ENCODE assay signal across 12 cellular contexts in the genomic region with DNA sequence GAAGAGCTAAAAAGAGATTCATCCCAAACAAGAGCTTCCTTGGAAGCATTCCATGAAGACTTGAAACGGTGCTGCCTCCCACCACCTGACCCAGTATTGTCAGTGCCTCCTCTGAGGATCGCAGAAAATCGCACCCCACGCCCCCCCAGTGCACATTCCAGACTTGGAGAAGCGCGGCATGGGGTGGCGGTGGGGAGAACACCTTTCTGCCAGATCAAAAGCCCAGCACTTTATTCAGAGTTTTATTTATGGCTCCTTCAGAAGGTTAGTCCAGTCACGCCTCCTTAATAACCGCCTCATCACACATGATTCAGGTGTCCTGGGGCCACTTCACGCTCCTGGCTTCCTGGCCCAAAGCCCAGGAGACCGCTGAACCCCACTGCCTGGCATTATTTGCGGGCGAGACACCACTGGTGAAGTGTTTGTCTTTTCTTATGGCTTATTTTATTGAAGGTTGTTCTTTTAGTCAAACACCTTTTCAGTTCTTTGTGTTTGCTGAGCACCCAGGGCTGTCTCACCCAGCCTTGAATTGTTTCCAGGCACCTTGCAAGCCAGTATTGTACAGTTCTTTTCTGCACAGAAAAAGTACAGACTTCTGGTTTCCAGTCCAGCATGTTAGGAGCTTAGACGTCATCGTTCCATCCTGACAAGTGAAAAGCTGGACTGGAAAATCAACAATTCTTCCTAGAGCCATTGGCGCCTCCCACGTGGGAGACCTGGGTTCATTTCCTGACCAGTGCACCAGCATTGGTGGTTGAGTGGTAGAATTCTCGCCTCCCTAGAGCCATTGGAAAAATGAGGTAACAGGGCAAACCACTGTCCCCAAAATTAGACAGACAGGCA.
A peak's percentile ranks its signal among the peaks of the same experiment; 100 is the strongest.
DNase-seq lines count a peak whose midpoint lies in the region; ATAC-seq and TF ChIP-seq lines count a peak whose summit lies in the region.
"Had no signal": no experiment of that assay in that cellular context is flagged by ENCODE, and none has a peak within 500 bp of the region (broad histone marks: within the 10 kb centered on the region; RNA-seq: fewer than 3 reads in every experiment).

No MANE protein-coding gene starts in this region.

- peak overlapping the region; percentile 11 for H3K27ac Mint-ChIP-seq in activated T-helper 1 cell treated with anti-CD3 and anti-CD28 coated beads, Interleukin-12 subunit alpha, Interleukin-12 subunit beta, Interleukin-2, Interleukin-4 antibody, amounts not matched to agents 30 ng/mL and 10 ng/mL and 1 ng/mL, durations not matched to agents 14 hours and 24 hours and 36 hours
- H3K27ac Mint-ChIP-seq: activated naive CD8-positive, alpha-beta T cell had no signal

- intact Hi-C loops in activated T-helper 1 cell treated with anti-CD3 and anti-CD28 coated beads, Interleukin-12 subunit alpha, Interleukin-12 subunit beta, Interleukin-2, Interleukin-4 antibody, amounts not matched to agents 30 ng/mL and 10 ng/mL and 1 ng/mL, durations not matched to agents 14 hours and 24 hours and 36 hours (cut with micrococcal nuclease), result no loop called here
- intact Hi-C loops in sigmoid colon (cut with DNase I), result no loop called here

- H3K27me3 Mint-ChIP-seq in activated T-helper 1 cell treated with anti-CD3 and anti-CD28 coated beads, Interleukin-12 subunit alpha, Interleukin-12 subunit beta, Interleukin-2, Interleukin-4 antibody, amounts not matched to agents 30 ng/mL and 10 ng/mL and 1 ng/mL, durations not matched to agents 14 hours and 24 hours and 36 hours (ENCODE audit: insufficient read depth), result no peaks in the 10 kb centered on the region
- H3K27me3 Mint-ChIP-seq: activated naive CD8-positive, alpha-beta T cell had no signal

- no peak for TF ChIP-seq EP300 in sigmoid colon (IDR thresholded peaks at IDR 0.05)

- H3K27me3 ChIP-seq in sigmoid colon, result no peaks in the 10 kb centered on the region
- H3K27me3 ChIP-seq: heart right ventricle, neural progenitor cell, SJSA1 had no signal

- no peaks in the 10 kb centered on the region for H3K4me1 Mint-ChIP-seq in activated T-helper 1 cell treated with anti-CD3 and anti-CD28 coated beads, Interleukin-12 subunit alpha, Interleukin-12 subunit beta, Interleukin-2, Interleukin-4 antibody, amounts not matched to agents 30 ng/mL and 10 ng/mL and 1 ng/mL, durations not matched to agents 14 hours and 24 hours and 36 hours (ENCODE audit: low read depth)

- no peaks in the 10 kb centered on the region for H3K4me1 ChIP-seq in sigmoid colon
- H3K4me1 ChIP-seq: heart right ventricle, SJSA1 had no signal

- no peak for ATAC-seq in GM19397 (IDR thresholded peaks at IDR 0.05; ENCODE audit: unreplicated experiment)
- ATAC-seq in GM18502 (IDR thresholded peaks at IDR 0.05; ENCODE audit: poor library complexity, unreplicated experiment), result no peak
- ATAC-seq: heart right ventricle had no signal

- no peak overlapping the region for H3K27ac ChIP-seq in sigmoid colon
- H3K27ac ChIP-seq: heart right ventricle, neural progenitor cell, SJSA1 had no signal

- H3K4me3 ChIP-seq in sigmoid colon, result no peak overlapping the region
- H3K4me3 ChIP-seq: heart right ventricle, neural progenitor cell, SJSA1 had no signal

- DNase-seq in HPDE6-E6E7 (ENCODE audit: extremely low spot score) (peak; percentile 17), NCI-H2107 treated with DMSO at 0.1 percent for 48 hours (lab: John Stamatoyannopoulos, UW; ENCODE audit: unreplicated experiment) (peak; percentile 95), sigmoid colon (peak; percentile 45), NCI-H82 treated with DMSO at 0.1 percent for 48 hours (lab: John Stamatoyannopoulos, UW; ENCODE audit: unreplicated experiment) (no peak)
- no peak for DNase-seq in activated T-helper 1 cell treated with anti-CD3 and anti-CD28 coated beads, Interleukin-12 subunit alpha, Interleukin-12 subunit beta, Interleukin-2, Interleukin-4 antibody, amounts not matched to agents 30 ng/mL and 10 ng/mL and 1 ng/mL, durations not matched to agents 14 hours and 24 hours and 36 hours (ENCODE audit: low spot score)
- DNase-seq: heart right ventricle; NK-92 treated with Interleukin-12 subunit alpha and Interleukin-12 subunit beta, amount 100 ng/mL, for 24 hours had no signal

- no peaks in the 10 kb centered on the region for H3K9me3 ChIP-seq in sigmoid colon
- H3K9me3 ChIP-seq: SJSA1 had no signal

- peaks cover 25% of the 10 kb centered on the region for H3K36me3 Mint-ChIP-seq in activated T-helper 1 cell treated with anti-CD3 and anti-CD28 coated beads, Interleukin-12 subunit alpha, Interleukin-12 subunit beta, Interleukin-2, Interleukin-4 antibody, amounts not matched to agents 30 ng/mL and 10 ng/mL and 1 ng/mL, durations not matched to agents 14 hours and 24 hours and 36 hours (ENCODE audit: low read depth)

- TF ChIP-seq POLR2A in sigmoid colon (IDR thresholded peaks at IDR 0.05), result no peak

- peaks cover 0 to 27% (median 2%) of the 10 kb centered on the region in 4 donors for H3K36me3 ChIP-seq in sigmoid colon
- H3K36me3 ChIP-seq: neural progenitor cell had no signal

- H3K9me3 Mint-ChIP-seq in activated T-helper 1 cell treated with anti-CD3 and anti-CD28 coated beads, Interleukin-12 subunit alpha, Interleukin-12 subunit beta, Interleukin-2, Interleukin-4 antibody, amounts not matched to agents 30 ng/mL and 10 ng/mL and 1 ng/mL, durations not matched to agents 14 hours and 24 hours and 36 hours, result no peaks in the 10 kb centered on the region
- H3K9me3 Mint-ChIP-seq: neural progenitor cell had no signal

- 37 to 74% methylated on average over 18 of the region's 18 CpGs for WGBS in sigmoid colon, 2 donors

- H3K4me3 Mint-ChIP-seq in activated T-helper 1 cell treated with anti-CD3 and anti-CD28 coated beads, Interleukin-12 subunit alpha, Interleukin-12 subunit beta, Interleukin-2, Interleukin-4 antibody, amounts not matched to agents 30 ng/mL and 10 ng/mL and 1 ng/mL, durations not matched to agents 14 hours and 24 hours and 36 hours, result no peak overlapping the region
- H3K4me3 Mint-ChIP-seq: activated naive CD8-positive, alpha-beta T cell; neural progenitor cell had no signal

- TF ChIP-seq CTCF in sigmoid colon (IDR thresholded peaks at IDR 0.05), result no peak

Comparison
In these comparisons a context has a peak if more than half of its experiments do, and no peak if none do; other contexts are left out.
1. DNase-seq: peak in HPDE6-E6E7 (single experiment), NCI-H2107 treated with DMSO at 0.1 percent for 48 hours (single experiment) and sigmoid colon (single experiment); none in activated T-helper 1 cell treated with anti-CD3 and anti-CD28 coated beads, Interleukin-12 subunit alpha, Interleukin-12 subunit beta, Interleukin-2, Interleukin-4 antibody, amounts not matched to agents 30 ng/mL and 10 ng/mL and 1 ng/mL, durations not matched to agents 14 hours and 24 hours and 36 hours (single experiment) and NCI-H82 treated with DMSO at 0.1 percent for 48 hours (single experiment).